ENCODE assay signal across 23 cellular contexts in the genomic region with DNA sequence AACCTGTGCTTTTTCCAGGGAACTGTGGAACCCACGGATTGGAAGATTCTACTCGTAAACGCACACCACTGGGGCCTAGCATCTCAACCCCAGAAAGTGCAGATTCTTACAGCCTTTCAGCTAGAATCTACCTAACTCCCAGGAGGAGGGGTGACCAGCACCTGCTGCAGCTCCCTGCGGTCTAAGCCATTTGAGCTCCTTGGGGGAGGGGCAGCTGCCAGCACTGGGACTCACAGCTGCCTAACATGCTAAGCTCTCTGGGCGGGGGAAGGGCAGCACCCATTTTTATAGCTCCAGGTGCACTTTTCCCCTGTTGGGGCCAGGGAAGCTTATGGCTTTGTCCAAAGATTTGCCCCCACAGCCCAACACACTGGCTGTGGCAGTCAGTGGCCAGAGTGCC.
DNase-seq lines count a peak whose midpoint lies in the region; ATAC-seq and TF ChIP-seq lines count a peak whose summit lies in the region.
"Had no signal": no experiment of that assay in that cellular context is flagged by ENCODE, and none has a peak within 500 bp of the region (broad histone marks: within the 10 kb centered on the region; RNA-seq: fewer than 3 reads in every experiment).

No MANE protein-coding gene starts in this region.

- H3K4me1 ChIP-seq in KMS-11 (ENCODE audit: low read depth, poor library complexity, severe bottlenecking) = peaks cover 25% of the 10 kb centered on the region
- no peaks in the 10 kb centered on the region; the same call in 1 of the 2 replicates for H3K4me1 ChIP-seq in SJCRH30
- no peaks in the 10 kb centered on the region for H3K4me1 ChIP-seq in neural progenitor cell
- H3K4me1 ChIP-seq: BLaER1, colonic mucosa, esophagus squamous epithelium, sigmoid colon had no signal

- H3K4me2 ChIP-seq in KMS-11 = peak overlapping the region; percentile 59
- H3K4me2 ChIP-seq in neural progenitor cell = no peak overlapping the region
- H3K4me2 ChIP-seq: BLaER1, hepatocyte had no signal

- H3K4me1 Mint-ChIP-seq in neural progenitor cell = no peaks in the 10 kb centered on the region
- H3K4me1 Mint-ChIP-seq: activated CD4-positive, alpha-beta T cell treated with anti-CD3 and anti-CD28 coated beads, Interleukin-2, amount 10 ng/mL, durations not matched to agents 7 days and 5 days had no signal

- no peaks in the 10 kb centered on the region for H3K79me2 ChIP-seq in KMS-11 (ENCODE audit: insufficient read depth, low read depth)
- H3K79me2 ChIP-seq in neural progenitor cell (ENCODE audit: low read depth) = no peaks in the 10 kb centered on the region
- H3K79me2 ChIP-seq: hepatocyte had no signal

- no peaks in the 10 kb centered on the region for H3K9me3 Mint-ChIP-seq in neural progenitor cell

- H3K9me3 ChIP-seq in SJCRH30 (replicated peaks) = no peaks in the 10 kb centered on the region
- peaks cover 2% of the 10 kb centered on the region for H3K9me3 ChIP-seq in neural progenitor cell (ENCODE audit: low read depth)
- H3K9me3 ChIP-seq: esophagus squamous epithelium, sigmoid colon had no signal

- H3K27ac Mint-ChIP-seq in neural progenitor cell = no peak overlapping the region
- H3K27ac Mint-ChIP-seq: activated CD4-positive, alpha-beta T cell treated with anti-CD3 and anti-CD28 coated beads, Interleukin-2, amount 10 ng/mL, durations not matched to agents 7 days and 5 days; stimulated activated naive CD8-positive, alpha-beta T cell treated with anti-CD3 and anti-CD28 coated beads, Interleukin-15, Interleukin-2, amounts not matched to agents 100 ng/mL and 50 ng/mL, for 24 hours; T-helper 2 cell treated with Interferon-gamma antibody and Interleukin-4, amounts not matched to agents 5 μg/mL and 100 μg/mL, for 36 hours had no signal

- H3F3A ChIP-seq in neural progenitor cell (ENCODE audit: low read depth) = no peaks in the 10 kb centered on the region

- H3K27me3 ChIP-seq in KMS-11 (ENCODE audit: insufficient read depth, low read depth) (no peaks in the 10 kb centered on the region), SJCRH30 (no peaks in the 10 kb centered on the region), neural progenitor cell (no peaks in the 10 kb centered on the region)
- H3K27me3 ChIP-seq: BLaER1, colonic mucosa, hepatocyte, sigmoid colon had no signal

- no peak overlapping the region for H3K4me3 ChIP-seq in KMS-11 (IDR thresholded peaks at IDR 0.05; ENCODE audit: insufficient read depth, low read depth, low read length)
- H3K4me3 ChIP-seq in SJCRH30 = no peak overlapping the region
- no peak overlapping the region for H3K4me3 ChIP-seq in neural progenitor cell
- H3K4me3 ChIP-seq: BLaER1, colonic mucosa, esophagus squamous epithelium, hepatocyte, sigmoid colon had no signal

- H3K36me3 ChIP-seq in KMS-11 (ENCODE audit: insufficient read depth) (no peaks in the 10 kb centered on the region), SJCRH30 (no peaks in the 10 kb centered on the region), neural progenitor cell (no peaks in the 10 kb centered on the region)
- H3K36me3 ChIP-seq: BLaER1, colonic mucosa, esophagus squamous epithelium, sigmoid colon had no signal

- no peak overlapping the region for H3K4me3 Mint-ChIP-seq in neural progenitor cell
- H3K4me3 Mint-ChIP-seq: activated CD4-positive, alpha-beta T cell treated with anti-CD3 and anti-CD28 coated beads, Interleukin-2, amount 10 ng/mL, durations not matched to agents 7 days and 5 days; stimulated activated naive CD8-positive, alpha-beta T cell treated with anti-CD3 and anti-CD28 coated beads, Interleukin-15, Interleukin-2, amounts not matched to agents 100 ng/mL and 50 ng/mL, for 24 hours; T-helper 2 cell treated with Interferon-gamma antibody and Interleukin-4, amounts not matched to agents 5 μg/mL and 100 μg/mL, for 36 hours had no signal

- no peak for TF ChIP-seq CTCF in KMS-11 (conservative IDR thresholded peaks at IDR 0.05; ENCODE audit: low read depth, low read length)
- no peak for TF ChIP-seq CTCF in neural progenitor cell (IDR thresholded peaks at IDR 0.05)

- DNase-seq in NCI-H524 (lab: John Stamatoyannopoulos, UW) (peak; percentile 12 to 47), NCI-H524 treated with DMSO at 0.1 percent for 48 hours (lab: John Stamatoyannopoulos, UW) (no peak), SJCRH30 (peak; percentile 53 to 67), neural progenitor cell (ENCODE audit: low spot score) (peak; percentile 42), hippocampal formation (lab: John Stamatoyannopoulos, UW) (no peak), SKM-1 (lab: John Stamatoyannopoulos, UW; ENCODE audit: unreplicated experiment) (no peak)
- DNase-seq: ACHN; activated CD4-positive, alpha-beta T cell treated with anti-CD3 and anti-CD28 coated beads, Interleukin-2, amount 10 ng/mL, durations not matched to agents 7 days and 5 days; activated naive CD4-positive, alpha-beta T cell treated with anti-CD3 and anti-CD28 coated beads, Interleukin-2, amount 50 U/mL, for 16 hours; activated T-cell treated with anti-CD3 and anti-CD28 coated beads, Interleukin-2, amount 50 U/mL, for 48 hours; amygdala; colonic mucosa; EL; esophagus squamous epithelium; NCI-H226; sigmoid colon had no signal

- no peaks in the 10 kb centered on the region for H3K36me3 Mint-ChIP-seq in neural progenitor cell

- peaks cover 2% of the 10 kb centered on the region for H3K27me3 Mint-ChIP-seq in neural progenitor cell (ENCODE audit: insufficient read depth, low read depth)
- H3K27me3 Mint-ChIP-seq: activated CD4-positive, alpha-beta T cell treated with anti-CD3 and anti-CD28 coated beads, Interleukin-2, amount 10 ng/mL, durations not matched to agents 7 days and 5 days; stimulated activated naive CD8-positive, alpha-beta T cell treated with anti-CD3 and anti-CD28 coated beads, Interleukin-15, Interleukin-2, amounts not matched to agents 100 ng/mL and 50 ng/mL, for 24 hours had no signal

- ATAC-seq in HG02870 (IDR thresholded peaks at IDR 0.05; ENCODE audit: unreplicated experiment) = no peak
- ATAC-seq: SK-N-SH treated with all-trans-retinoic acid at 6 μM for 48 hours had no signal

- H4K20me1 ChIP-seq in KMS-11 (ENCODE audit: insufficient read depth) (no peaks in the 10 kb centered on the region), neural progenitor cell (ENCODE audit: low read depth) (no peaks in the 10 kb centered on the region)
- H4K20me1 ChIP-seq: BLaER1 had no signal

- H3K27ac ChIP-seq in KMS-11 (peak overlapping the region; percentile 87), SJCRH30 (no peak overlapping the region), neural progenitor cell (no peak overlapping the region)
- H3K27ac ChIP-seq: BLaER1, colonic mucosa, esophagus squamous epithelium, hepatocyte, sigmoid colon had no signal

- H2AFZ ChIP-seq in KMS-11 (ENCODE audit: low read depth) = peak overlapping the region; percentile 80
- H2AFZ ChIP-seq in neural progenitor cell (replicated peaks) = peak overlapping the region; percentile 63
- H2AFZ ChIP-seq: hepatocyte had no signal

- H3K9ac ChIP-seq in KMS-11 = peak overlapping the region; percentile 78; the same call in 1 of the 2 replicates
- H3K9ac ChIP-seq in neural progenitor cell = no peak overlapping the region
- H3K9ac ChIP-seq: BLaER1 had no signal

Comparison
In these comparisons a context has a peak if more than half of its experiments do, and no peak if none do; other contexts are left out.
1. DNase-seq: peak in NCI-H524 (2 of 2), SJCRH30 (2 of 2) and neural progenitor cell (single experiment); none in NCI-H524 treated with DMSO at 0.1 percent for 48 hours (single experiment), hippocampal formation (0 of 2) and SKM-1 (single experiment).